In the genomic region with DNA sequence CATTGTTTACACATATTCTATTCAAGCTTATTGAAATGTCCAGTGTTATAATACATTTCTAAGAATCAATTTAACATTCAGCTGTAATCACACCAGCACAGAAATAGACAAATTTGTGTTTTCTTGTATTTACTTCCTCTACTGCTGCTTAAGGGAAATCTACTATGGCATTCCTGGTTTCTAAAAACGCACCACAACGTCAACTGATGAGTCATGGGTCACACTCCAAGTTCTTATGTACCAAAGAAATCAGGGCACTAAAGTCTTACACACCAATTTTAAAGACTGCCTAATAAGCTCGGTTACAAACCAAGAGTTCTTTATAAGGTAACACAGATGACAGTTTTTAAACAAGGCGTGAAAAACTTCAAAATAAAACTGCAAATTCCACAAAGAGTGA, we compare ENCODE assay signal across 12 cellular contexts. TPM values are rescaled to one million over a fixed set of nuclear protein-coding genes. Genes with fewer than 3 reads are reported as not detected.
DNase-seq lines count a peak whose midpoint lies in the region; ATAC-seq, FAIRE-seq and TF ChIP-seq lines count a peak whose summit lies in the region.
"Had no signal": no experiment of that assay in that cellular context is flagged by ENCODE, and none has a peak within 500 bp of the region (broad histone marks: within the 10 kb centered on the region; RNA-seq: fewer than 3 reads in every experiment).

No MANE protein-coding gene starts in this region.

- TF ChIP-seq POLR2A in tibial nerve (IDR thresholded peaks at IDR 0.05): no peak

- no peak overlapping the region for H3K9ac ChIP-seq in SK-N-MC (ENCODE audit: insufficient read length)

- no peaks in the 10 kb centered on the region for H3K27me3 ChIP-seq in tibial nerve

- peaks cover 34% of the 10 kb centered on the region for H3K4me1 Mint-ChIP-seq in stimulated activated naive CD8-positive, alpha-beta T cell treated with anti-CD3 and anti-CD28 coated beads, Interleukin-15, amount 100 ng/mL, for 72 hours

- H3K27me3 Mint-ChIP-seq in stimulated activated naive CD8-positive, alpha-beta T cell treated with anti-CD3 and anti-CD28 coated beads, Interleukin-15, amount 100 ng/mL, for 72 hours: no peaks in the 10 kb centered on the region
- H3K27me3 Mint-ChIP-seq: activated CD4-positive, alpha-beta T cell treated with anti-CD3 and anti-CD28 coated beads, Interleukin-2, amount 10 ng/mL, durations not matched to agents 7 days and 5 days had no signal

- no peak for TF ChIP-seq EP300 in tibial nerve (IDR thresholded peaks at IDR 0.05)

- H3K9me3 ChIP-seq in SK-N-MC (ENCODE audit: low read depth, low read length): no peaks in the 10 kb centered on the region
- H3K9me3 ChIP-seq in tibial nerve: no peaks in the 10 kb centered on the region

- no peak overlapping the region for H3K4me3 Mint-ChIP-seq in stimulated activated naive CD8-positive, alpha-beta T cell treated with anti-CD3 and anti-CD28 coated beads, Interleukin-15, amount 100 ng/mL, for 72 hours
- H3K4me3 Mint-ChIP-seq: activated CD4-positive, alpha-beta T cell treated with anti-CD3 and anti-CD28 coated beads, Interleukin-2, amount 10 ng/mL, durations not matched to agents 7 days and 5 days; natural killer cell had no signal

- H3K9me3 Mint-ChIP-seq in stimulated activated naive CD8-positive, alpha-beta T cell treated with anti-CD3 and anti-CD28 coated beads, Interleukin-15, amount 100 ng/mL, for 72 hours: peaks cover 0 to 7% of the 10 kb centered on the region in 2 donors
- H3K9me3 Mint-ChIP-seq: activated CD4-positive, alpha-beta T cell treated with anti-CD3 and anti-CD28 coated beads, Interleukin-2, amount 10 ng/mL, durations not matched to agents 7 days and 5 days; natural killer cell had no signal

- WGBS in tibial nerve, 2 donors: 41 to 47% methylated on average over 4 of the region's 4 CpGs

- peak; percentile 26 for FAIRE-seq in GM19239 (lab: Jason Lieb, UNC)
- FAIRE-seq: colon had no signal

- DNase-seq in GM19239 (ENCODE audit: insufficient read length, low spot score) (no peak), SK-N-MC (ENCODE audit: low read depth, low spot score) (no peak), fibroblast of the aortic adventitia (ENCODE audit: low read depth) (peak; percentile 72), retinal pigment epithelial cell (ENCODE audit: low read depth) (peak; percentile 79), tibial nerve (ENCODE audit: low spot score in 2 of 2) (no peak), NCI-H526 treated with DMSO at 0.1 percent for 48 hours (lab: John Stamatoyannopoulos, UW) (no peak)
- DNase-seq in stimulated activated naive CD8-positive, alpha-beta T cell treated with anti-CD3 and anti-CD28 coated beads, Interleukin-15, amount 100 ng/mL, for 72 hours: no peak
- DNase-seq: activated CD4-positive, alpha-beta T cell treated with anti-CD3 and anti-CD28 coated beads, Interleukin-2, amount 10 ng/mL, durations not matched to agents 7 days and 5 days; natural killer cell; NCI-H2107 had no signal

- no peaks in the 10 kb centered on the region for H3K36me3 ChIP-seq in SK-N-MC (ENCODE audit: insufficient read depth, low read length)
- H3K36me3 ChIP-seq in tibial nerve: no peaks in the 10 kb centered on the region

- no peak for ATAC-seq in HG02970 (IDR thresholded peaks at IDR 0.05; ENCODE audit: low FRiP score, unreplicated experiment)
- ATAC-seq in stimulated activated naive CD8-positive, alpha-beta T cell treated with anti-CD3 and anti-CD28 coated beads, Interleukin-15, amount 100 ng/mL, for 72 hours: no peak
- ATAC-seq: natural killer cell had no signal

- H3K27ac ChIP-seq in SK-N-MC: no peak overlapping the region
- H3K27ac ChIP-seq in tibial nerve: no peak overlapping the region

- TF ChIP-seq CTCF in fibroblast of the aortic adventitia (IDR thresholded peaks at IDR 0.05; ENCODE audit: insufficient read depth, low read length) (no peak), retinal pigment epithelial cell (conservative IDR thresholded peaks at IDR 0.05; ENCODE audit: low read depth, low read length) (no peak), tibial nerve (IDR thresholded peaks at IDR 0.05) (no peak)

- H3K4me3 ChIP-seq in SK-N-MC: 0 out of 2 replicates have a peak overlapping the region, but pooled peaks have one; percentile 7
- H3K4me3 ChIP-seq in fibroblast of the aortic adventitia (ENCODE audit: low read depth, low read length): no peak overlapping the region
- H3K4me3 ChIP-seq in retinal pigment epithelial cell (ENCODE audit: low read length): no peak overlapping the region
- H3K4me3 ChIP-seq in tibial nerve: no peak overlapping the region

- peaks cover 0 to 15% (median 4%) of the 10 kb centered on the region in 4 donors for H3K4me1 ChIP-seq in tibial nerve

- H3K27ac Mint-ChIP-seq in stimulated activated naive CD8-positive, alpha-beta T cell treated with anti-CD3 and anti-CD28 coated beads, Interleukin-15, amount 100 ng/mL, for 72 hours: no peak overlapping the region
- H3K27ac Mint-ChIP-seq: activated CD4-positive, alpha-beta T cell treated with anti-CD3 and anti-CD28 coated beads, Interleukin-2, amount 10 ng/mL, durations not matched to agents 7 days and 5 days; natural killer cell had no signal

RNA-seq across cellular contexts. Expression of a gene that starts 13.2 kb away (rescaled TPM):
- 6.1 TPM in 2 replicates for total RNA-seq in fibroblast of the aortic adventitia (ENCODE audit: low replicate concordance)
- 1 to 10 TPM; 4.6 to 7.3 (median 6.7) TPM for total RNA-seq in tibial nerve

RNA-seq across cellular contexts. Expression of a gene that starts 14.6 kb away (rescaled TPM):
- total RNA-seq in fibroblast of the aortic adventitia (ENCODE audit: low replicate concordance): 52.0 and 88.1 TPM in 2 replicates
- total RNA-seq in tibial nerve: 10 to 100 TPM; 63.8 to 81.5 (median 73.3) TPM

Comparison
In these comparisons a context has a peak if more than half of its experiments do, and no peak if none do; other contexts are left out.
1. DNase-seq: peak in fibroblast of the aortic adventitia (single experiment) and retinal pigment epithelial cell (single experiment); none in GM19239 (single experiment), SK-N-MC (single experiment), tibial nerve (0 of 2), stimulated activated naive CD8-positive, alpha-beta T cell treated with anti-CD3 and anti-CD28 coated beads, Interleukin-15, amount 100 ng/mL, for 72 hours (0 of 2) and NCI-H526 treated with DMSO at 0.1 percent for 48 hours (single experiment).